In the genomic region with DNA sequence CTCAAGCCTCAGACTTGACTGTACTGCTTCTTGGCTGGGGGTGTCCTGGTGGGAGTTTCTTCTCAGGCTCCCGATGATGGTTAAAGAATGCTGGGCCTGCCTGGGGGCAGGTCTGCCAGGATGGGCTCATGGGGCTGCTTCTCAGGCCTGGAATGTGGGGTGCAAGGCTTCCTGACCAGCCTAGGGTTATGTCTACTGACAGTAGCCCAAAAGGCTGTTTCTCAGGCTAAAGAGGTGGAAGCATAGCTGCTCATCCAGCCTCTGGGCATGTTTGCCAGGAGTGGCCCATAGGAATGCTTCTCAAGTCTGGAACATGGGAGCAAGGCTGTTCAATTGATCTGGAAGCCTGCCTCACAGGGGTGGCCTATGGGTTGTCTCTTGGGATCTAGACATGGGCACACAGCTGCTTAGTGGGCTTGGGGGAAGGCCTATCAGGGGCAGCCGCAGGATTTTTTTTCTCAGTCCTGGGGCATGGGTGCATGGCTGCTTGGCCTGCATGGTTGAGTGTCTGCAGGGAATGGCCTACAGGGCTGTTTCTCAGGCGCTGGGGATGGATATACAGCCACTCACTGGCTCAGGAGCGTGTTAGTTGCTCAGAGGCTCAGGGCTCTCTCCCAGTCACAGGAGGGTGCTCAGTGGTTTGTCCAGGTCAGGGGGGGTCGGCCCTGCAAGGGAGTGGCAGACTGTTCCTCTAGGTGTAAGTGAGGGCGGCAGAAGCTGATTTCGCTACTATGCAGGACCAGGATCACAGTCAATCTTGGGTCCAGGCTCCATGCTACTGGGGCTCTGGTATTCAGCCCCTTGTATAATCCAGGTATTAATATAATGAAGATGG, we compare ENCODE assay signal across 19 cellular contexts.
DNase-seq lines count a peak whose midpoint lies in the region; ATAC-seq and TF ChIP-seq lines count a peak whose summit lies in the region.
"Had no signal": no experiment of that assay in that cellular context is flagged by ENCODE, and none has a peak within 500 bp of the region (broad histone marks: within the 10 kb centered on the region; RNA-seq: fewer than 3 reads in every experiment).

No MANE protein-coding gene starts in this region.

- H2AFZ ChIP-seq in mammary epithelial cell (ENCODE audit: low read depth, low read length): no peak overlapping the region

- H4K20me1 ChIP-seq in mammary epithelial cell (ENCODE audit: insufficient read depth, low read length): no peaks in the 10 kb centered on the region

- no peak for TF ChIP-seq POLR2A in spleen (IDR thresholded peaks at IDR 0.05)

- H3K4me3 ChIP-seq in spleen: no peak overlapping the region
- no peak overlapping the region for H3K4me3 ChIP-seq in upper lobe of right lung
- no peak overlapping the region for H3K4me3 ChIP-seq in mammary epithelial cell (replicated peaks in 1 of 3; ENCODE audit: insufficient read depth in 1 of 3, low read depth in 2 of 3, low read length in 3 of 3)

- dilution Hi-C loops in mammary epithelial cell (cut with HindIII; ENCODE audit: low sequenced_read_pairs): no loop called here

- H3K79me2 ChIP-seq in mammary epithelial cell (ENCODE audit: insufficient read depth, low read length): no peaks in the 10 kb centered on the region

- CTCF ChIA-PET in mammary epithelial cell (lab: Charles Lee; ENCODE audit: low non-redundant PET): no interaction called here

- H3K36me3 ChIP-seq in spleen (no peaks in the 10 kb centered on the region), upper lobe of right lung (no peaks in the 10 kb centered on the region), mammary epithelial cell (ENCODE audit: insufficient read depth, low read length) (no peaks in the 10 kb centered on the region)
- H3K36me3 ChIP-seq: BE2C had no signal

- BruUV-seq in mammary epithelial cell (replicated peaks; lab: Mats Ljungman, UMichigan): no TSS peak

- in situ Hi-C loops in ACHN (cut with HindIII; ENCODE audit: low pct_ligation_motif_present, low pct_unique_long_range_greater_than_20kb, low sequenced_read_pairs): no loop called here
- in situ Hi-C loops in mammary epithelial cell (cut with MboI; ENCODE audit: low sequenced_read_pairs in 2 of 2): no loop called here

- H3K27me3 ChIP-seq in spleen (replicated peaks in 1 of 7) (no peaks in the 10 kb centered on the region), upper lobe of right lung (no peaks in the 10 kb centered on the region), mammary epithelial cell (ENCODE audit: insufficient read depth, low read length) (no peaks in the 10 kb centered on the region)
- H3K27me3 ChIP-seq: BE2C had no signal

- peak; percentile 34 for ATAC-seq in upper lobe of right lung
- ATAC-seq: HCT116 had no signal

- TF ChIP-seq CTCF in spleen (IDR thresholded peaks at IDR 0.05 in 8 of 11, conservative IDR thresholded peaks at IDR 0.05 in 3 of 11) (no peak), upper lobe of right lung (IDR thresholded peaks at IDR 0.05) (no peak), mammary epithelial cell (conservative IDR thresholded peaks at IDR 0.05 in 1 of 2, IDR thresholded peaks at IDR 0.05 in 1 of 2; ENCODE audit: extremely low read depth in 1 of 2, insufficient read depth in 1 of 2, low read depth in 1 of 2, low read length in 2 of 2) (no peak)

- DNase-seq in ELF-1 (ENCODE audit: low read depth, low spot score) (peak; percentile 35), islet precursor cell (peak; percentile 52), spleen (peak; percentile 28), upper lobe of right lung (no peak), ACHN (no peak), mammary epithelial cell (no peak), NCI-H69 (lab: John Stamatoyannopoulos, UW) (no peak)
- DNase-seq: C1 segment of cervical spinal cord; CD4-positive, CD25-positive, alpha-beta regulatory T cell; CD8-positive, alpha-beta memory T cell; COR-L47; DMS 273 treated with DMSO at 0.1 percent for 48 hours; GDM1; GOT3; H7; HFFc6 had no signal

- H3K9me3 ChIP-seq in spleen: peaks cover 0 to 5% (median 0%) of the 10 kb centered on the region in 8 donors
- H3K9me3 ChIP-seq in upper lobe of right lung: no peaks in the 10 kb centered on the region
- peaks cover 10% of the 10 kb centered on the region for H3K9me3 ChIP-seq in mammary epithelial cell (replicated peaks; ENCODE audit: insufficient read depth, low read length)
- H3K9me3 ChIP-seq: BE2C had no signal

- H3K4me1 ChIP-seq in spleen (no peaks in the 10 kb centered on the region), upper lobe of right lung (no peaks in the 10 kb centered on the region), mammary epithelial cell (ENCODE audit: insufficient read depth, low read length) (no peaks in the 10 kb centered on the region)
- H3K4me1 ChIP-seq: BE2C had no signal

- intact Hi-C loops in spleen (cut with DNase I; ENCODE audit: low total_unique reads): no loop called here
- intact Hi-C loops in upper lobe of right lung (cut with DNase I): no loop called here
- intact Hi-C loops in mammary epithelial cell (cut with micrococcal nuclease): no loop called here

- no peak overlapping the region for H3K9ac ChIP-seq in mammary epithelial cell (ENCODE audit: insufficient read depth, low read length)

- no peak overlapping the region for H3K4me2 ChIP-seq in mammary epithelial cell (ENCODE audit: insufficient read depth, low read depth, low read length)

- H3K27ac ChIP-seq in spleen (no peak overlapping the region), upper lobe of right lung (no peak overlapping the region), mammary epithelial cell (ENCODE audit: insufficient read depth, low read depth, low read length) (no peak overlapping the region)
- H3K27ac ChIP-seq: HL-60 had no signal

- 78 to 89% (median 85%) methylated on average over 3 to 7 of the region's 7 CpGs for WGBS in spleen, 5 donors
- WGBS in mammary epithelial cell (ENCODE audit: low coverage, missing lambda C conversion rate): 28% methylated on average over 5 of the region's 7 CpGs

Comparison
In these comparisons a context has a peak if more than half of its experiments do, and no peak if none do; other contexts are left out.
1. DNase-seq: peak in ELF-1 (single experiment), islet precursor cell (single experiment) and spleen (single experiment); none in upper lobe of right lung (single experiment), ACHN (single experiment), mammary epithelial cell (single experiment) and NCI-H69 (single experiment).